In genomic region chr1:5140962-5141361, GRCh38 we compare ENCODE assay signal across 22 cellular contexts.
"Had no signal": no experiment of that assay in that cellular context is flagged by ENCODE, and none has a peak within 500 bp of the region (broad histone marks: within the 10 kb centered on the region; RNA-seq: fewer than 3 reads in every experiment).

No MANE protein-coding gene starts in this region.

- DNase-seq: IMR-90; Karpas-422; KG1; MM.1S; NCI-H1092 treated with DMSO at 0.1 percent for 48 hours; NCI-H1436 treated with DMSO at 0.1 percent for 48 hours; NCI-H1694; NCI-H187 treated with DMSO at 0.1 percent for 48 hours; NCI-H2029 treated with DMSO at 0.1 percent for 48 hours; NCI-H2171 treated with DMSO at 0.1 percent for 48 hours; NCI-H446 treated with DMSO at 0.1 percent for 48 hours; NCI-H526; NCI-H82; NK-92 treated with Interleukin-12 subunit alpha and Interleukin-12 subunit beta, amount 100 ng/mL, for 24 hours; OCI-M1; PC-9; Peyer's patch; Right ventricle myocardium superior; SIG-M5 had no signal

- H3K4me3 ChIP-seq: PC-9, Peyer's patch, SJSA1, SK-N-MC had no signal

- H3K27me3 ChIP-seq: Peyer's patch, SJSA1 had no signal

- FAIRE-seq: HepG2 had no signal

- H3K36me3 ChIP-seq: Peyer's patch, SJSA1 had no signal

- H3K4me2 ChIP-seq: PC-9 had no signal

- H3K27ac ChIP-seq: PC-9, Peyer's patch, SJSA1, SK-N-MC had no signal

- H3K9me3 ChIP-seq: Peyer's patch had no signal

- H2AFZ ChIP-seq: PC-9 had no signal

- ATAC-seq: HepG2 had no signal

- H3K4me1 ChIP-seq: Peyer's patch, SJSA1 had no signal
